8 cellular contexts compared by ENCODE assay signal in the genomic region with DNA sequence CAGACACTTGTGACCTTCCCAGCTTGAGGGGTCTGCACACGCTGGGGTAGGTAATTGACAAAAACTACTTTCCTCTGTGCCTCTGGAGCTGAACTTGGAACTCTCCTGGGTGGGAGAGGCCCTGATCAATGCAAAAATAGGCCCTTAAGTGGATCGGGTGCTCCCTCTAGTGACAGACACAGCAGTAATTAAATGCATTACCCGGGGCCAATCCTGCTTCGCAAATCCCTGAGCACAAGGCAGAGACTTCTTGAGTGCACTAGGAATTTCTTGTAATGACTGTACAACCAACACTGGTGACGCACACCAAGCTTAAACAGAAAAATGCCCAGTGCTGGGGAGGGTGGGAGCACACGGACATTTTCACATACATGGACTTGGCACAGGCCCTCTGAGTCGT. TPM values are rescaled to one million over a fixed set of nuclear protein-coding genes. Genes with fewer than 3 reads are reported as not detected.
DNase-seq lines count a peak whose midpoint lies in the region; ATAC-seq and TF ChIP-seq lines count a peak whose summit lies in the region.

No MANE protein-coding gene starts in this region.

- no peak overlapping the region for H2AFZ ChIP-seq in KMS-11 (ENCODE audit: low read depth)

- TF ChIP-seq CTCF in KMS-11 (conservative IDR thresholded peaks at IDR 0.05; ENCODE audit: low read depth, low read length) (peak; percentile 92), heart right ventricle (IDR thresholded peaks at IDR 0.05) (peak; percentile 39 to 76 (median 70))

- H3K9me3 ChIP-seq in SJSA1 (replicated peaks), result no peaks in the 10 kb centered on the region
- H3K9me3 ChIP-seq in heart right ventricle, result no peaks in the 10 kb centered on the region

- H3K36me3 ChIP-seq in KMS-11 (ENCODE audit: insufficient read depth) (no peaks in the 10 kb centered on the region), SJSA1 (no peaks in the 10 kb centered on the region), heart right ventricle (no peaks in the 10 kb centered on the region)

- H4K20me1 ChIP-seq in KMS-11 (ENCODE audit: insufficient read depth), result no peaks in the 10 kb centered on the region

- 14 to 15% methylated on average over 7 of the region's 7 CpGs for WGBS in heart right ventricle, 2 donors

- intact Hi-C loops in heart right ventricle (cut with DNase I), result loop anchor here in 9 of 10 donors (1.0 to 10.0 kb wide), 5 partner anchors 113 to 277 kb away; no protein-coding TSS in a partner anchor

- no peak overlapping the region for H3K4me2 ChIP-seq in KMS-11

- H3K4me3 ChIP-seq in KMS-11 (IDR thresholded peaks at IDR 0.05; ENCODE audit: insufficient read depth, low read depth, low read length) (no peak overlapping the region), SJSA1 (no peak overlapping the region), heart right ventricle (no peak overlapping the region)

- H3K27ac ChIP-seq in KMS-11, result no peak overlapping the region
- H3K27ac ChIP-seq in SJSA1, result no peak overlapping the region
- H3K27ac ChIP-seq in heart right ventricle, result no peak overlapping the region

- H3K4me1 ChIP-seq in KMS-11 (ENCODE audit: low read depth, poor library complexity, severe bottlenecking), result no peaks in the 10 kb centered on the region
- no peaks in the 10 kb centered on the region for H3K4me1 ChIP-seq in SJSA1 (replicated peaks)
- H3K4me1 ChIP-seq in heart right ventricle, result no peaks in the 10 kb centered on the region

- H3K79me2 ChIP-seq in KMS-11 (ENCODE audit: insufficient read depth, low read depth), result no peaks in the 10 kb centered on the region

- H3K27me3 ChIP-seq in KMS-11 (ENCODE audit: insufficient read depth, low read depth) (peaks cover 64% of the 10 kb centered on the region), SJSA1 (replicated peaks) (peaks cover 7% of the 10 kb centered on the region), heart right ventricle (peaks cover 0 to 17% (median 7%) of the 10 kb centered on the region in 7 donors)

- H3K9ac ChIP-seq in KMS-11, result no peak overlapping the region

- peak; percentile 78 for DNase-seq in Daoy (ENCODE audit: low read depth)
- DNase-seq in SJSA1 (ENCODE audit: low read depth in 1 of 2, low spot score in 2 of 2), result peak; percentile 67 to 68
- DNase-seq in amniotic epithelial cell (ENCODE audit: low read depth), result peak; percentile 79
- peak in 1 of 2 donors; percentile 64 for DNase-seq in heart right ventricle
- DNase-seq in putamen (ENCODE audit: low spot score), result peak; percentile 80

- peak; percentile 75 to 92 (median 86) for ATAC-seq in heart right ventricle
- ATAC-seq in GM18517 (IDR thresholded peaks at IDR 0.05; ENCODE audit: unreplicated experiment), result no peak
- no peak for ATAC-seq in HG02610 (IDR thresholded peaks at IDR 0.05; ENCODE audit: unreplicated experiment)

RNA-seq across cellular contexts. Expression of gene UBE2S, which starts 10.6 kb away (rescaled TPM):
- 317 and 338 TPM in 2 replicates for total RNA-seq in Daoy (2014; rRNA removed; shearing (Covaris generic))
- 509 and 518 TPM in 2 replicates for total RNA-seq in SJSA1 (2014; rRNA removed; shearing (Covaris generic))
- 10 to 100 TPM; 25.0 to 42.1 (median 30.7) TPM for total RNA-seq in heart right ventricle
- polyA plus RNA-seq in heart right ventricle, result 10 to 100 TPM in 1 of 2 donors, 1 to 10 TPM in 1; 8.0 to 25.5 TPM

RNA-seq across cellular contexts. Expression of gene SHISA7, which starts 24.9 kb away (rescaled TPM):
- not detected in 2 replicates for total RNA-seq in Daoy (2014; rRNA removed; shearing (Covaris generic))
- total RNA-seq in SJSA1 (2014; rRNA removed; shearing (Covaris generic)), result not detected in 2 replicates
- not detected for total RNA-seq in heart right ventricle
- under 1 TPM in 1 of 2 donors, not detected in 1; under 0.01 TPM for polyA plus RNA-seq in heart right ventricle

RNA-seq across cellular contexts. Expression of gene RPL28, which starts 32.5 kb away (rescaled TPM):
- 633 and 816 TPM in 2 replicates for total RNA-seq in Daoy (2014; rRNA removed; shearing (Covaris generic))
- total RNA-seq in SJSA1 (2014; rRNA removed; shearing (Covaris generic)), result 243 and 543 TPM in 2 replicates
- total RNA-seq in heart right ventricle, result 1,000 to 10,000 TPM in 1 of 10 donors, 100 to 1,000 TPM in 9; 473 to 1,031 (median 577) TPM
- 1,000 to 10,000 TPM in 1 of 2 donors, 100 to 1,000 TPM in 1; 776 to 1,617 TPM for polyA plus RNA-seq in heart right ventricle

RNA-seq across cellular contexts. Expression of gene TMEM238, which starts 34.1 kb away (rescaled TPM):
- 3.3 and 3.9 TPM in 2 replicates for total RNA-seq in Daoy (2014; rRNA removed; shearing (Covaris generic))
- not detected in 2 replicates for total RNA-seq in SJSA1 (2014; rRNA removed; shearing (Covaris generic))
- 1 to 10 TPM in 2 of 10 donors, under 1 TPM in 6, not detected in 2; 0.25 to 1.3 (median 0.49) TPM for total RNA-seq in heart right ventricle
- under 1 TPM in 1 of 2 donors, not detected in 1; 0.06 TPM for polyA plus RNA-seq in heart right ventricle

RNA-seq across cellular contexts. Expression of gene TMEM190, which starts 41.6 kb away (rescaled TPM):
- total RNA-seq in Daoy (2014; rRNA removed; shearing (Covaris generic)), result not detected in 2 replicates
- total RNA-seq in SJSA1 (2014; rRNA removed; shearing (Covaris generic)), result not detected in 2 replicates
- not detected for total RNA-seq in heart right ventricle
- not detected for polyA plus RNA-seq in heart right ventricle

Comparison
In these comparisons a context has a peak if more than half of its experiments do, and no peak if none do; other contexts are left out.
1. ATAC-seq: peak in heart right ventricle (8 of 8); none in GM18517 (single experiment) and HG02610 (single experiment).